In the genomic region with DNA sequence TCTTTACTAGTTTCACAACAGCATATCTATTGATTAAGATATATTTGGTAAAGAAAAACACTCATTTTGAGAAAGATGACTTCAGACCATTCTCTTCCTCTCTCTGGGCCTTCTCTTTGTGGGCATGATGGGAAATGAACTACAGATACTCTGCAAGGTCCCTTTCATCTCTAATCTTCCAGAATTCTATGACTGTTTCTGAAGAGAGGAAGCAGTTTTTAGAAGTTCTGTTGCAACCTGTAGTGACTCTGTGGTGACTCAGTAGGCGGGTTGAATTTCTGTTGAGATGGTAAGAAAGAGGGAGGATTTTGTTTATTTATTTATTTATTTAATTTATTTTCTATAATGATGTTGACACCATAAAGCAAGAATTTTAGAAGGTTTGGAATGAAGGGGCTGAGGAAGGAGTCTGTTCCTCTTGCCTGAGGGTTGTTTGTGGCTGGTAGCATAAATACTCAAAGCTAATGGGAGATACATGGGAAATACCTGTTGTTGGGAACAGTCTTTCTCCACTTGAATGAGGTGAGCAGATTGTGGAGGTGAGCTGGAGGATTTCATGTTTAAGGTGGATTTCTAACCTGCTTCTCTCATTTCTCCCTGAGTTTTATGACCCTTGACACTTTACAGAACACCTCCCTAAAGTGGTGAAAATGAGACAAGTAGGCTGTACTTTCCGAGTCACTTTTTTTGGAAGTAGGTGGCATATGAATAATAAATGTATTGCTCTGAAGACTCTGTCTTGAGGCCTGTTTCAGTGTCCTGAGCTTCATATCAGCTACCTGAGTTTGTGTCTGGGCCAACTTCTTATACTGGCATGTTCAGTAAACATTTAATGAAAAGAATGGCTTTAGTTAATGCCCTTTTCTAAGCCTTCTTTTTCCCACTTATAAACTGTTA, we compare ENCODE assay signal across 8 cellular contexts. TPM values are rescaled to one million over a fixed set of nuclear protein-coding genes. Genes with fewer than 3 reads are reported as not detected.
DNase-seq lines count a peak whose midpoint lies in the region; ATAC-seq and TF ChIP-seq lines count a peak whose summit lies in the region.

No MANE protein-coding gene starts in this region.

- H3K4me1 ChIP-seq in CD8-positive, alpha-beta T cell (ENCODE audit: insufficient read depth, low read length), result peaks cover 13% of the 10 kb centered on the region
- peaks cover 34% of the 10 kb centered on the region for H3K4me1 ChIP-seq in lower lobe of right lung
- H3K4me1 ChIP-seq in esophagus muscularis mucosa, result peaks cover 22 to 42% (median 36%) of the 10 kb centered on the region in 4 donors

- WGBS in esophagus muscularis mucosa, result 84% methylated on average over 2 of the region's 2 CpGs

- H3K27me3 ChIP-seq in CD8-positive, alpha-beta T cell (ENCODE audit: insufficient read depth, low read length), result no peaks in the 10 kb centered on the region
- H3K27me3 ChIP-seq in MG63 (no peaks in the 10 kb centered on the region), lower lobe of right lung (ENCODE audit: low read depth) (no peaks in the 10 kb centered on the region), esophagus muscularis mucosa (no peaks in the 10 kb centered on the region)

- no peak for TF ChIP-seq EP300 in esophagus muscularis mucosa (IDR thresholded peaks at IDR 0.05)

- H3K9me3 Mint-ChIP-seq in CD8-positive, alpha-beta T cell, result no peaks in the 10 kb centered on the region
- H3K9me3 Mint-ChIP-seq in activated T-helper 17 cell treated with anti-CD3 and anti-CD28 coated beads, Interleukin-2, amount 50 U/mL, for 72 hours, result no peaks in the 10 kb centered on the region

- peaks cover 6% of the 10 kb centered on the region for H3K36me3 Mint-ChIP-seq in CD8-positive, alpha-beta T cell
- H3K36me3 Mint-ChIP-seq in activated T-helper 17 cell treated with anti-CD3 and anti-CD28 coated beads, Interleukin-2, amount 50 U/mL, for 72 hours (ENCODE audit: low read depth), result no peaks in the 10 kb centered on the region

- peaks cover 23% of the 10 kb centered on the region for H3K4me1 Mint-ChIP-seq in CD8-positive, alpha-beta T cell (ENCODE audit: low read depth)
- H3K4me1 Mint-ChIP-seq in activated T-helper 17 cell treated with anti-CD3 and anti-CD28 coated beads, Interleukin-2, amount 50 U/mL, for 72 hours, result peaks cover 34% of the 10 kb centered on the region

- POLR2A ChIA-PET in CD8-positive, alpha-beta T cell (lab: Charles Lee), result no interaction called here

- no peaks in the 10 kb centered on the region for H3K27me3 Mint-ChIP-seq in CD8-positive, alpha-beta T cell (ENCODE audit: low read depth)
- no peaks in the 10 kb centered on the region for H3K27me3 Mint-ChIP-seq in activated T-helper 17 cell treated with anti-CD3 and anti-CD28 coated beads, Interleukin-2, amount 50 U/mL, for 72 hours

- no peaks in the 10 kb centered on the region for H3K9me3 ChIP-seq in CD8-positive, alpha-beta T cell (ENCODE audit: low read length)
- H3K9me3 ChIP-seq in MG63, result 0 out of 2 replicates have a peak, but pooled peaks cover 2% of the 10 kb centered on the region
- H3K9me3 ChIP-seq in lower lobe of right lung, result no peaks in the 10 kb centered on the region
- no peaks in the 10 kb centered on the region for H3K9me3 ChIP-seq in esophagus muscularis mucosa

- no peak overlapping the region for H3K4me3 ChIP-seq in CD8-positive, alpha-beta T cell (ENCODE audit: low read depth, low read length)
- no peak overlapping the region for H3K4me3 ChIP-seq in MG63
- H3K4me3 ChIP-seq in lower lobe of right lung, result no peak overlapping the region
- H3K4me3 ChIP-seq in esophagus muscularis mucosa, result no peak overlapping the region

- H3K27ac ChIP-seq in CD8-positive, alpha-beta T cell (ENCODE audit: low read depth, low read length), result no peak overlapping the region
- H3K27ac ChIP-seq in lower lobe of right lung (no peak overlapping the region), esophagus muscularis mucosa (replicated peaks in 1 of 4) (peak overlapping the region in 1 of 4 donors; percentile 2)

- no peak for TF ChIP-seq POLR2A in esophagus muscularis mucosa (IDR thresholded peaks at IDR 0.05; ENCODE audit: low read depth)

- intact Hi-C loops in CD8-positive, alpha-beta T cell (cut with DNase I, micrococcal nuclease), result no loop called here
- intact Hi-C loops in lower lobe of right lung (cut with DNase I) (no loop called here), esophagus muscularis mucosa (cut with DNase I) (no loop called here)

- TF ChIP-seq CTCF in CD8-positive, alpha-beta T cell (IDR thresholded peaks at IDR 0.05), result no peak
- TF ChIP-seq CTCF in lower lobe of right lung (IDR thresholded peaks at IDR 0.05) (no peak), esophagus muscularis mucosa (IDR thresholded peaks at IDR 0.05) (no peak)

- H3K36me3 ChIP-seq in CD8-positive, alpha-beta T cell (ENCODE audit: insufficient read depth, low read length), result no peaks in the 10 kb centered on the region
- H3K36me3 ChIP-seq in MG63, result no peaks in the 10 kb centered on the region
- H3K36me3 ChIP-seq in lower lobe of right lung, result no peaks in the 10 kb centered on the region
- H3K36me3 ChIP-seq in esophagus muscularis mucosa, result peaks cover 0 to 4% (median 0%) of the 10 kb centered on the region in 4 donors

- peak; percentile 71 for ATAC-seq in CD8-positive, alpha-beta T cell
- peak; percentile 96 for ATAC-seq in activated T-helper 17 cell treated with anti-CD3 and anti-CD28 coated beads, Interleukin-2, amount 50 U/mL, for 72 hours (replicated peaks)
- ATAC-seq in lower lobe of right lung, result peak; percentile 55 to 66

- no peak overlapping the region for H3K4me3 Mint-ChIP-seq in CD8-positive, alpha-beta T cell
- H3K4me3 Mint-ChIP-seq in activated T-helper 17 cell treated with anti-CD3 and anti-CD28 coated beads, Interleukin-2, amount 50 U/mL, for 72 hours, result peak overlapping the region; percentile 43

- CTCF ChIA-PET in CD8-positive, alpha-beta T cell (lab: Charles Lee), result interaction anchor here (1.0 kb wide), 1 partner anchor 18 kb away, joined by 4 read pairs; no protein-coding TSS in a partner anchor

- H3K27ac Mint-ChIP-seq in CD8-positive, alpha-beta T cell, result peak overlapping the region; percentile 15
- peak overlapping the region; percentile 81 for H3K27ac Mint-ChIP-seq in activated T-helper 17 cell treated with anti-CD3 and anti-CD28 coated beads, Interleukin-2, amount 50 U/mL, for 72 hours

- no peak for DNase-seq in CD8-positive, alpha-beta T cell
- DNase-seq in MG63, result peak; percentile 49
- no peak for DNase-seq in lower lobe of right lung
- DNase-seq in NCI-H2107 (lab: John Stamatoyannopoulos, UW), result no peak
- DNase-seq in iPS-NIHi7 (ENCODE audit: extremely low spot score), result no peak
- no peak for DNase-seq in esophagus muscularis mucosa (ENCODE audit: extremely low spot score)
- no peak for DNase-seq in GDM1 (lab: John Stamatoyannopoulos, UW)

RNA-seq across cellular contexts. Expression of a gene that starts 15.0 kb away (rescaled TPM):
- total RNA-seq in CD8-positive, alpha-beta T cell, result 10 to 100 TPM in 1 of 2 experiments, 1 to 10 TPM in 1; 6.5 to 12.7 TPM
- 24.8 and 31.8 TPM in 2 replicates for total RNA-seq in MG63 (2014; rRNA removed; shearing (Covaris generic); ENCODE audit: low replicate concordance)
- total RNA-seq in activated T-helper 17 cell treated with anti-CD3 and anti-CD28 coated beads, Interleukin-2, amount 50 U/mL, for 72 hours, result 10 to 100 TPM; 31.7 to 42.0 TPM
- total RNA-seq in lower lobe of right lung, result 131 TPM
- total RNA-seq in esophagus muscularis mucosa, result 10 to 100 TPM; 34.8 to 90.7 (median 62.8) TPM

RNA-seq across cellular contexts. Expression of a gene that starts 18.8 kb away (rescaled TPM):
- 10 to 100 TPM; 26.3 to 26.4 TPM for total RNA-seq in CD8-positive, alpha-beta T cell
- total RNA-seq in MG63 (2014; rRNA removed; shearing (Covaris generic); ENCODE audit: low replicate concordance), result 0.12 and 3.4 TPM in 2 replicates
- 10 to 100 TPM in 1 of 2 donors, 1 to 10 TPM in 1; 7.3 to 21.1 TPM for total RNA-seq in activated T-helper 17 cell treated with anti-CD3 and anti-CD28 coated beads, Interleukin-2, amount 50 U/mL, for 72 hours
- total RNA-seq in lower lobe of right lung, result 24.0 TPM
- 10 to 100 TPM in 1 of 4 donors, 1 to 10 TPM in 3; 7.6 to 11.9 (median 9.4) TPM for total RNA-seq in esophagus muscularis mucosa
